ENCODE assay signal across 1 cellular context in genomic region chr19:12610540-12611360, GRCh38.
A peak's percentile ranks its signal among the peaks of the same experiment; 100 is the strongest.
TF ChIP-seq lines count a peak whose summit lies in the region.

ZNF490 (minus strand) TSS chr19:12610813; CDS start chr19:12610680, 133 bp downstream.
ZNF791 (plus strand) TSS chr19:12610920; CDS start chr19:12611080, 160 bp downstream.

TF ChIP-seq in K562, 482 proteins besides CTCF, POLR2A, EP300 and RAD21 (continued from another document and continues in another):
- no peak for TF ChIP-seq ZNF280A (IDR thresholded peaks at IDR 0.05; ENCODE audit: low read depth, partially characterized antibody)
- no peak for TF ChIP-seq RERE (CRISPR knock-in tag; IDR thresholded peaks at IDR 0.05; ENCODE audit: borderline replicate concordance)
- peak; percentile 84 for TF ChIP-seq CXXC5 (CRISPR knock-in tag; IDR thresholded peaks at IDR 0.05)
- TF ChIP-seq UBTF (IDR thresholded peaks at IDR 0.05; ENCODE audit: borderline replicate concordance in 1 of 2, low read depth in 2 of 2, low read length in 2 of 2) = 0 out of 4 replicates have a peak, but pooled peaks of 1 of the 2 experiments have one; percentile 40
- no peak for TF ChIP-seq ZNF449 (CRISPR knock-in tag; IDR thresholded peaks at IDR 0.05)
- TF ChIP-seq ZBTB26 (CRISPR knock-in tag; IDR thresholded peaks at IDR 0.05) = no peak
- TF ChIP-seq C11orf30 (IDR thresholded peaks at IDR 0.05; ENCODE audit: low read depth) = peak; percentile 90
- TF ChIP-seq CCNT2 (IDR thresholded peaks at IDR 0.05; ENCODE audit: borderline replicate concordance, extremely low read depth, insufficient read length, low read depth, low read length) = no peak
- peak; percentile 99 for TF ChIP-seq ZBTB40 (IDR thresholded peaks at IDR 0.05)
- TF ChIP-seq ZBTB40 (CRISPR knock-in tag; IDR thresholded peaks at IDR 0.05) = no peak
- TF ChIP-seq PHB2 (IDR thresholded peaks at IDR 0.05; ENCODE audit: low read depth) = no peak
- TF ChIP-seq ZNF644 (tag; IDR thresholded peaks at IDR 0.05; ENCODE audit: low read depth) = no peak
- TF ChIP-seq CBX2 (IDR thresholded peaks at IDR 0.05; ENCODE audit: insufficient read depth, low read length, poor library complexity, severe bottlenecking) = no peak
- peak; percentile 89 for TF ChIP-seq E2F8 (IDR thresholded peaks at IDR 0.05; ENCODE audit: low read depth, partially characterized antibody)
- no peak for TF ChIP-seq STAT5B (CRISPR knock-in tag; IDR thresholded peaks at IDR 0.05)
- TF ChIP-seq CEBPZ (IDR thresholded peaks at IDR 0.05; ENCODE audit: borderline replicate concordance, low read depth, low read length) = no peak
